Comparison of ENCODE assay signal across 11 cellular contexts in genomic region chr16:58235663-58236062, GRCh38. TPM values are rescaled to one million over a fixed set of nuclear protein-coding genes. Genes with fewer than 3 reads are reported as not detected.
DNase-seq lines count a peak whose midpoint lies in the region; ATAC-seq and TF ChIP-seq lines count a peak whose summit lies in the region.
"Had no signal": no experiment of that assay in that cellular context is flagged by ENCODE, and none has a peak within 500 bp of the region (broad histone marks: within the 10 kb centered on the region; RNA-seq: fewer than 3 reads in every experiment).

No MANE protein-coding gene starts in this region.

- H3K27ac Mint-ChIP-seq in activated naive CD4-positive, alpha-beta T cell treated with anti-CD3 and anti-CD28 coated beads for 36 hours, result no peak overlapping the region
- H3K27ac Mint-ChIP-seq in glutamatergic neuron (ENCODE audit: unreplicated experiment), result no peak overlapping the region
- no peak overlapping the region for H3K27ac Mint-ChIP-seq in stimulated activated effector memory CD8-positive, alpha-beta T cell treated with anti-CD3 and anti-CD28 coated beads, Interleukin-12 subunit alpha, Interleukin-12 subunit beta, amount 100 ng/mL, for 72 hours

- no peaks in the 10 kb centered on the region for H3K9me3 Mint-ChIP-seq in activated naive CD4-positive, alpha-beta T cell treated with anti-CD3 and anti-CD28 coated beads for 36 hours
- no peaks in the 10 kb centered on the region for H3K9me3 Mint-ChIP-seq in glutamatergic neuron (ENCODE audit: unreplicated experiment)
- H3K9me3 Mint-ChIP-seq in stimulated activated effector memory CD8-positive, alpha-beta T cell treated with anti-CD3 and anti-CD28 coated beads, Interleukin-12 subunit alpha, Interleukin-12 subunit beta, amount 100 ng/mL, for 72 hours, result no peaks in the 10 kb centered on the region

- peaks cover 0 to 9% (median 0%) of the 10 kb centered on the region in 4 donors for H3K4me1 ChIP-seq in transverse colon

- H3K4me1 Mint-ChIP-seq in activated naive CD4-positive, alpha-beta T cell treated with anti-CD3 and anti-CD28 coated beads for 36 hours (ENCODE audit: low read depth), result peaks cover 5% of the 10 kb centered on the region
- H3K4me1 Mint-ChIP-seq in glutamatergic neuron (ENCODE audit: low read depth, unreplicated experiment), result peaks cover 3% of the 10 kb centered on the region
- peaks cover 13% of the 10 kb centered on the region for H3K4me1 Mint-ChIP-seq in stimulated activated effector memory CD8-positive, alpha-beta T cell treated with anti-CD3 and anti-CD28 coated beads, Interleukin-12 subunit alpha, Interleukin-12 subunit beta, amount 100 ng/mL, for 72 hours

- H3F3A ChIP-seq in SU-DHL-6 (ENCODE audit: insufficient read depth), result no peaks in the 10 kb centered on the region

- in situ Hi-C loops in transverse colon (cut with MboI; ENCODE audit: low pct_ligation_motif_present in 1 of 4, low pct_unique_long_range_greater_than_20kb in 1 of 4, low sequenced_read_pairs in 3 of 4), result no loop called here

- H3K9me3 ChIP-seq in SU-DHL-6 (ENCODE audit: insufficient read depth, low read length) (no peaks in the 10 kb centered on the region), transverse colon (no peaks in the 10 kb centered on the region)

- H3K27ac ChIP-seq in SU-DHL-6 (ENCODE audit: low read depth, low read length), result no peak overlapping the region
- no peak overlapping the region for H3K27ac ChIP-seq in transverse colon

- WGBS in transverse colon (ENCODE audit: low coverage in 1 of 2), 2 donors, result 35 to 50% methylated on average over 1 to 3 of the region's 3 CpGs

- H3K27me3 Mint-ChIP-seq in activated naive CD4-positive, alpha-beta T cell treated with anti-CD3 and anti-CD28 coated beads for 36 hours (ENCODE audit: low read depth), result peaks cover 10% of the 10 kb centered on the region
- peaks cover 2% of the 10 kb centered on the region for H3K27me3 Mint-ChIP-seq in glutamatergic neuron (ENCODE audit: unreplicated experiment)

- no peaks in the 10 kb centered on the region for H4K20me1 ChIP-seq in SU-DHL-6 (ENCODE audit: low read depth, low read length)

- CTCF ChIA-PET in activated naive CD4-positive, alpha-beta T cell treated with anti-CD3 and anti-CD28 coated beads for 36 hours (lab: Charles Lee), result no interaction called here

- no peak for TF ChIP-seq EP300 in transverse colon (IDR thresholded peaks at IDR 0.05; ENCODE audit: low read depth)

- ATAC-seq in stimulated activated effector memory CD8-positive, alpha-beta T cell treated with anti-CD3 and anti-CD28 coated beads, Interleukin-12 subunit alpha, Interleukin-12 subunit beta, amount 100 ng/mL, for 72 hours, result no peak
- ATAC-seq in HG03442 (IDR thresholded peaks at IDR 0.05; ENCODE audit: unreplicated experiment), result no peak

- no peak overlapping the region for H3K4me3 ChIP-seq in SU-DHL-6 (ENCODE audit: insufficient read depth, low read length, poor library complexity, severe bottlenecking)
- peak overlapping the region in 1 of 4 donors; percentile 30 for H3K4me3 ChIP-seq in transverse colon
- H3K4me3 ChIP-seq: lung had no signal

- H3K4me3 Mint-ChIP-seq in activated naive CD4-positive, alpha-beta T cell treated with anti-CD3 and anti-CD28 coated beads for 36 hours, result peak overlapping the region; percentile 86
- peak overlapping the region; percentile 98 for H3K4me3 Mint-ChIP-seq in glutamatergic neuron (ENCODE audit: unreplicated experiment)
- peak overlapping the region; percentile 79 for H3K4me3 Mint-ChIP-seq in stimulated activated effector memory CD8-positive, alpha-beta T cell treated with anti-CD3 and anti-CD28 coated beads, Interleukin-12 subunit alpha, Interleukin-12 subunit beta, amount 100 ng/mL, for 72 hours

- no peak for DNase-seq in activated naive CD4-positive, alpha-beta T cell treated with anti-CD3 and anti-CD28 coated beads for 36 hours
- DNase-seq in activated naive CD4-positive, alpha-beta T cell treated with Interleukin-2 at 50 U/mL for 16 hours, result no peak
- no peak for DNase-seq in glutamatergic neuron
- no peak for DNase-seq in stimulated activated effector memory CD8-positive, alpha-beta T cell treated with anti-CD3 and anti-CD28 coated beads, Interleukin-12 subunit alpha, Interleukin-12 subunit beta, amount 100 ng/mL, for 72 hours (ENCODE audit: low spot score in 2 of 2)
- DNase-seq in SKM-1 treated with dmso at 0.1 percent for 144 hours (lab: John Stamatoyannopoulos, UW; ENCODE audit: unreplicated experiment), result no peak
- no peak for DNase-seq in transverse colon

- H3K79me2 ChIP-seq in SU-DHL-6 (ENCODE audit: insufficient read depth, low read length), result no peaks in the 10 kb centered on the region

- intact Hi-C loops in activated naive CD4-positive, alpha-beta T cell treated with anti-CD3 and anti-CD28 coated beads for 36 hours (cut with micrococcal nuclease), result loop anchor here (1.0 to 5.0 kb wide), 4 partner anchors 14 to 497 kb away; partner anchors contain the start of genes CFAP20, GINS3 and GOT2
- intact Hi-C loops in transverse colon (cut with DNase I; ENCODE audit: low total_unique reads), result no loop called here

- H3K4me2 ChIP-seq in SU-DHL-6 (ENCODE audit: low read depth, low read length, poor library complexity, severe bottlenecking), result peak overlapping the region; percentile 78

- H3K27me3 ChIP-seq in SU-DHL-6 (ENCODE audit: low read length) (no peaks in the 10 kb centered on the region), transverse colon (peaks cover 4% of the 10 kb centered on the region)

- no peaks in the 10 kb centered on the region for H3K36me3 Mint-ChIP-seq in activated naive CD4-positive, alpha-beta T cell treated with anti-CD3 and anti-CD28 coated beads for 36 hours (ENCODE audit: low read depth)
- H3K36me3 Mint-ChIP-seq in glutamatergic neuron (ENCODE audit: unreplicated experiment), result no peaks in the 10 kb centered on the region
- no peaks in the 10 kb centered on the region for H3K36me3 Mint-ChIP-seq in stimulated activated effector memory CD8-positive, alpha-beta T cell treated with anti-CD3 and anti-CD28 coated beads, Interleukin-12 subunit alpha, Interleukin-12 subunit beta, amount 100 ng/mL, for 72 hours

- peak overlapping the region; percentile 97 for H2AFZ ChIP-seq in SU-DHL-6 (ENCODE audit: low read depth, low read length, severe bottlenecking)

- peak overlapping the region; percentile 62 for H3K9ac ChIP-seq in SU-DHL-6 (ENCODE audit: low read length)

- no peak for TF ChIP-seq POLR2A in transverse colon (IDR thresholded peaks at IDR 0.05)

- TF ChIP-seq CTCF in SU-DHL-6 (IDR thresholded peaks at IDR 0.05; ENCODE audit: insufficient read depth, low read length, poor library complexity, severe bottlenecking) (no peak), glutamatergic neuron (IDR thresholded peaks at IDR 0.05; ENCODE audit: partially characterized antibody, unreplicated experiment) (no peak), transverse colon (IDR thresholded peaks at IDR 0.05) (no peak)

- H3K36me3 ChIP-seq in SU-DHL-6 (ENCODE audit: low read length), result no peaks in the 10 kb centered on the region
- H3K36me3 ChIP-seq in transverse colon, result no peaks in the 10 kb centered on the region

- H3K9me2 ChIP-seq in SU-DHL-6 (replicated peaks; ENCODE audit: insufficient read depth, low read length), result no peaks in the 10 kb centered on the region

RNA-seq across cellular contexts. Expression of gene CSNK2A2, which starts 37.8 kb away (rescaled TPM):
- total RNA-seq in activated naive CD4-positive, alpha-beta T cell treated with anti-CD3 and anti-CD28 coated beads for 36 hours, result 10 to 100 TPM; 86.0 to 86.7 TPM
- 87.6 TPM for total RNA-seq in glutamatergic neuron (ENCODE audit: unreplicated experiment)
- 10 to 100 TPM; 28.7 to 53.5 (median 40.0) TPM for total RNA-seq in transverse colon

RNA-seq across cellular contexts. Expression of gene PRSS54, which starts 59.2 kb away (rescaled TPM):
- not detected for total RNA-seq in activated naive CD4-positive, alpha-beta T cell treated with anti-CD3 and anti-CD28 coated beads for 36 hours
- total RNA-seq in glutamatergic neuron (ENCODE audit: unreplicated experiment) (not detected), transverse colon (not detected)
- total RNA-seq: lung; skeletal muscle tissue; T-helper 1 cell treated with Interleukin-12 subunit alpha and Interleukin-12 subunit beta and Interleukin-4 antibody, amounts not matched to agents 30 ng/mL and 1 ng/mL, for 36 hours had no signal
